In the genomic region with DNA sequence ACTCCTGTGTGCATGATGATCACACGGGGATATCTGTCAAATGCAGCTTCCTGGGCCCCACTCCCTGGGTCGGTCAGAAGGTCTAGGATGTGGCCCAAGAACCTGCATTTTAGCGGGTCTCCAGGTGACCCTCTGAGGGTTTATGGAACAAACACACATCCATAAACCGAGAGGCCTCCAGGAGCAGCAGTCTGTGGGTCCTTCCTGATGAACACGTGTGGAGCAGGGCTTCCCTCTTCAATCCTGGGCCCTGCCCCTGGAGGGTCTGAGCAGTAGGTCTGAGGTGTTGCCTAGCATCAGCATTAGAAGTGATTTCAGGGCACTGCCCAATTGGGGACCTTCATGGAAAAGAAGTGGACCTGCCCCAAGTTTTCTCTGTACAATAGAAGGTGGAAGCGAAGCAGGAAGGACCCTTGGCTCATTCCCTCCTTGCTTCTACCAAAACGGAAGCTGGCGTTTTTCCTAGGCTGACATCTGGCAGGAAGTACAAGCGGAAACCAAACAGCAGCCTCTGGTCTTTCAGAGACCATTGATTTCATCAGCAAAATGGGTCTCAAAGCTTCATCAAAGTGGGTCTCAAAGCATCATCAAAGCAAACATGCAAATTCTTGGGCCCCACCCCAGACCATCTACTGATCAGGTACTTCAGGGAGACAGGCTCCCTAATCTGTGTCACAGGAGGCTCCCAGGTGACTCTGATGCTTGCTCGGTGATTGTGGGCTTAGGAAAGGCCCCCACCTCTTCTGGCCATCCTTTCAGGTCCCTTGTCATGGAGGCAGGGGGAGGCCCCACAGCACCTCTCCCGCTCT, we compare ENCODE assay signal across 16 cellular contexts. TPM values are rescaled to one million over a fixed set of nuclear protein-coding genes. Genes with fewer than 3 reads are reported as not detected.
A peak's percentile ranks its signal among the peaks of the same experiment; 100 is the strongest.
DNase-seq lines count a peak whose midpoint lies in the region; ATAC-seq, FAIRE-seq and TF ChIP-seq lines count a peak whose summit lies in the region.
"Had no signal": no experiment of that assay in that cellular context is flagged by ENCODE, and none has a peak within 500 bp of the region (broad histone marks: within the 10 kb centered on the region; RNA-seq: fewer than 3 reads in every experiment).

No MANE protein-coding gene starts in this region.

- no peak overlapping the region for H2BK20ac ChIP-seq in H1 (ENCODE audit: low read length)

- H3K9me3 ChIP-seq in H1 (ENCODE audit: insufficient read depth in 2 of 2, low read depth in 1 of 2, low read length in 1 of 2) (no peaks in the 10 kb centered on the region), stomach smooth muscle (ENCODE audit: control insufficient read depth in 2 of 2, low read length in 2 of 2) (no peaks in the 10 kb centered on the region), MG63 (no peaks in the 10 kb centered on the region)
- H3K9me3 ChIP-seq: thyroid gland had no signal

- H3K23ac ChIP-seq in H1 (ENCODE audit: insufficient read length), result no peak overlapping the region

- H3K79me2 ChIP-seq in H1 (ENCODE audit: control insufficient read depth in 1 of 2, insufficient read depth in 2 of 2, low read length in 2 of 2), result no peaks in the 10 kb centered on the region

- H3K14ac ChIP-seq in H1 (ENCODE audit: insufficient read length), result no peak overlapping the region

- no peak overlapping the region for H3K4me2 ChIP-seq in H1 (ENCODE audit: insufficient read depth in 1 of 2, low read depth in 2 of 2, low read length in 2 of 2)

- H2AFZ ChIP-seq in H1 (ENCODE audit: low read length), result no peak overlapping the region

- no peak for TF ChIP-seq POLR2A in H1 (IDR thresholded peaks at IDR 0.05; ENCODE audit: control extremely low read depth in 1 of 2, low read depth in 2 of 2, low read length in 2 of 2)

- TF ChIP-seq CTCF in H1 (IDR thresholded peaks at IDR 0.05; ENCODE audit: control extremely low read depth in 1 of 3, insufficient read depth in 1 of 3, low read depth in 1 of 3, low read length in 3 of 3), result no peak

- WGBS in H1 (ENCODE audit: extremely low coverage in 1 of 2, insufficient coverage in 1 of 2, insufficient read length in 1 of 2, insufficient replicate concordance in 2 of 2, low coverage in 1 of 2, low lambda C conversion rate in 2 of 2, missing lambda C conversion rate in 1 of 2), 2 experiments, result 91% methylated on average over 11 of the region's 11 CpGs; no CpG with 5 or more reads in 1 of the 2 experiments

- H3K9ac ChIP-seq in H1 (replicated peaks in 1 of 4; ENCODE audit: extremely low read depth in 1 of 4, low read depth in 3 of 4, low read length in 3 of 4) (no peak overlapping the region), stomach smooth muscle (ENCODE audit: low read length in 2 of 2) (no peak overlapping the region)

- no peak overlapping the region for H3K18ac ChIP-seq in H1 (ENCODE audit: extremely low read depth, low read length)

- no peak overlapping the region for H2BK5ac ChIP-seq in H1 (ENCODE audit: low read depth, low read length)

- H2BK120ac ChIP-seq in H1 (replicated peaks; ENCODE audit: low read depth, low read length), result no peak overlapping the region

- no peak overlapping the region for H2AK5ac ChIP-seq in H1 (ENCODE audit: low read depth, low read length)

- no peak overlapping the region for H2BK15ac ChIP-seq in H1 (ENCODE audit: low read length)

- H4K5ac ChIP-seq in H1 (ENCODE audit: insufficient read length, low read depth, low read length), result no peak overlapping the region

- ATAC-seq in HG02870 (IDR thresholded peaks at IDR 0.05; ENCODE audit: unreplicated experiment) (peak; percentile 9), HG03439 (IDR thresholded peaks at IDR 0.05; ENCODE audit: unreplicated experiment) (no peak)
- ATAC-seq: activated T-helper 17 cell treated with anti-CD3 and anti-CD28 coated beads, Interleukin-2, amount 50 U/mL, for 72 hours had no signal

- DNase-seq in NCI-H1436 treated with DMSO at 0.1 percent for 48 hours (lab: John Stamatoyannopoulos, UW) (peak; percentile 23), NCI-H1436 (lab: John Stamatoyannopoulos, UW) (no peak), H1 (ENCODE audit: low read depth in 1 of 2, low spot score in 2 of 2) (no peak), NCI-H2196 treated with DMSO at 0.1 percent for 48 hours (lab: John Stamatoyannopoulos, UW; ENCODE audit: unreplicated experiment) (no peak), MG63 (no peak)
- DNase-seq: activated CD4-positive, alpha-beta T cell treated with anti-CD3 and anti-CD28 coated beads, Interleukin-2, amount 10 ng/mL, durations not matched to agents 7 days and 5 days; COR-L47; HFFc6; nephron progenitor cell had no signal

- H3K4me1 ChIP-seq in H1 (replicated peaks in 1 of 4; ENCODE audit: control insufficient read depth in 3 of 4, insufficient read depth in 4 of 4, low read length in 3 of 4) (no peaks in the 10 kb centered on the region), stomach smooth muscle (ENCODE audit: control insufficient read depth, insufficient read depth, low read length) (peaks cover 56% of the 10 kb centered on the region)

- 0 out of 2 replicates have a peak overlapping the region, but pooled peaks have one; percentile 53 for H4K8ac ChIP-seq in H1 (ENCODE audit: extremely low read depth, insufficient read depth, low read length)

- no peak for TF ChIP-seq RAD21 in H1 (IDR thresholded peaks at IDR 0.05 in 1 of 2, conservative IDR thresholded peaks at IDR 0.05 in 1 of 2; ENCODE audit: low read depth in 2 of 2, low read length in 2 of 2)

- H3K36me3 ChIP-seq in H1 (ENCODE audit: control insufficient read depth in 2 of 4, insufficient read depth in 4 of 4, low read length in 3 of 4) (peaks cover 0 to 14% (median 1%) of the 10 kb centered on the region in 4 experiments; a peak in 4 of 8 replicates), stomach smooth muscle (ENCODE audit: control insufficient read depth in 2 of 2, insufficient read depth in 2 of 2, low read length in 2 of 2) (no peaks in the 10 kb centered on the region), MG63 (no peaks in the 10 kb centered on the region)
- H3K36me3 ChIP-seq: thyroid gland had no signal

- H3K4me3 ChIP-seq in H1 (ENCODE audit: extremely low read depth in 1 of 4, insufficient read depth in 2 of 4, low read depth in 3 of 4, low read length in 4 of 4) (no peak overlapping the region), stomach smooth muscle (ENCODE audit: low read length in 2 of 2) (no peak overlapping the region), MG63 (no peak overlapping the region)
- H3K4me3 ChIP-seq: thyroid gland had no signal

- FAIRE-seq in H1 (lab: Jason Lieb, UNC), result no peak
- FAIRE-seq: endometrium had no signal

- no peaks in the 10 kb centered on the region for H3K23me2 ChIP-seq in H1 (ENCODE audit: low read depth, low read length)

- H3K4ac ChIP-seq in H1 (replicated peaks; ENCODE audit: insufficient read length, low read depth, low read length), result no peak overlapping the region

- H4K91ac ChIP-seq in H1 (replicated peaks; ENCODE audit: insufficient read length, low read length), result no peak overlapping the region

- H2BK12ac ChIP-seq in H1 (ENCODE audit: low read depth, low read length), result no peak overlapping the region

- POLR2A ChIA-PET in H1 (lab: Charles Lee; ENCODE audit: partially characterized antibody), result interaction anchor here (0.7 to 1.1 kb wide), 4 partner anchors 11 to 150 kb away, joined by 3 to 4 read pairs (median 4); a partner anchor contains a TSS

- peaks cover 0 to 2% of the 10 kb centered on the region in 2 experiments for H4K20me1 ChIP-seq in H1 (replicated peaks in 1 of 2; ENCODE audit: control insufficient read depth in 1 of 2, insufficient read depth in 2 of 2, low read length in 2 of 2)

- no peaks in the 10 kb centered on the region for H3K79me1 ChIP-seq in H1 (ENCODE audit: low read depth, low read length)

- H3K27me3 ChIP-seq in H1 (replicated peaks in 1 of 4; ENCODE audit: control insufficient read depth in 3 of 4, extremely low read depth in 1 of 4, insufficient read depth in 3 of 4, low read length in 3 of 4) (no peaks in the 10 kb centered on the region), stomach smooth muscle (ENCODE audit: control insufficient read depth in 1 of 2, insufficient read depth in 2 of 2, low read length in 2 of 2) (no peaks in the 10 kb centered on the region), MG63 (no peaks in the 10 kb centered on the region)
- H3K27me3 ChIP-seq: thyroid gland had no signal

- TF ChIP-seq EP300 in H1 (IDR thresholded peaks at IDR 0.05; ENCODE audit: borderline replicate concordance in 1 of 2, low read depth in 2 of 2, low read length in 2 of 2), result no peak

- no peak overlapping the region for H3K56ac ChIP-seq in H1 (replicated peaks; ENCODE audit: insufficient read length, low read depth, low read length)

- H3K27ac ChIP-seq in H1 (ENCODE audit: low read depth, low read length) (no peak overlapping the region), stomach smooth muscle (ENCODE audit: low read length) (peak overlapping the region; percentile 8)
- H3K27ac ChIP-seq: 22Rv1 had no signal

- CTCF ChIA-PET in H1 (lab: Charles Lee; ENCODE audit: partially characterized antibody), result interaction anchor here (0.6 to 1.1 kb wide), 4 partner anchors 12 to 641 kb away, joined by 3 to 4 read pairs (median 4); no protein-coding TSS in a partner anchor

TF ChIP-seq in H1, 55 proteins besides CTCF, POLR2A, EP300 and RAD21:
- TF ChIP-seq RBBP5 (IDR thresholded peaks at IDR 0.05; ENCODE audit: borderline replicate concordance, low read depth, low read length) (no peak), KDM1A (IDR thresholded peaks at IDR 0.05; ENCODE audit: borderline replicate concordance, low read length) (no peak), ZNF274 (IDR thresholded peaks at IDR 0.05; ENCODE audit: borderline replicate concordance, extremely low read depth, low read length) (no peak), EZH2 (IDR thresholded peaks at IDR 0.05; ENCODE audit: low read depth, low read length, severe bottlenecking) (no peak)
- TF ChIP-seq, protein P1, sequence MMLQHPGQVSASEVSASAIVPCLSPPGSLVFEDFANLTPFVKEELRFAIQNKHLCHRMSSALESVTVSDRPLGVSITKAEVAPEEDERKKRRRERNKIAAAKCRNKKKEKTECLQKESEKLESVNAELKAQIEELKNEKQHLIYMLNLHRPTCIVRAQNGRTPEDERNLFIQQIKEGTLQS (IDR thresholded peaks at IDR 0.05; ENCODE audit: insufficient read depth, low read depth, low read length), result no peak
TF ChIP-seq in H1: peak in this region for 0.

RNA-seq across cellular contexts. Expression of a gene that starts 30.7 kb away (rescaled TPM):
- 46.5 and 48.9 TPM in 2 replicates for total RNA-seq in H1 (2021; fragmentation: NEBNext Ultra II Directional; extraction: Animal tissue kit (Norgen Biotek cat#: 25700))
- 27.8 and 30.1 TPM in 2 replicates for polyA plus RNA-seq in H1 (2011; rRNA removed)
- 38.6 TPM for polyA plus RNA-seq in H1 (2011; cell fraction: cytosol; rRNA removed)
- polyA plus RNA-seq in H1 (2011; cell fraction: nucleus; rRNA removed), result 33.7 TPM
- polyA plus RNA-seq in H1 (2012, experiment 1 of 2), result 39.7 to 43.3 TPM (median 41.1 TPM) in 4 replicates
- polyA plus RNA-seq in H1 (2012, experiment 2 of 2), result 41.9 TPM
- 36.8 TPM for polyA plus RNA-seq in H1 (2013, experiment 1 of 2)
- 37.7 TPM for polyA plus RNA-seq in H1 (2013, experiment 2 of 2)
- polyA minus RNA-seq in H1 (2011; rRNA and poly(A)+ RNA removed), result 23.5 and 25.7 TPM in 2 replicates
- 14.1 TPM for polyA minus RNA-seq in H1 (2011; cell fraction: cytosol; rRNA and poly(A)+ RNA removed)
- 20.2 TPM for polyA minus RNA-seq in H1 (2011; cell fraction: nucleus; rRNA and poly(A)+ RNA removed)
- total RNA-seq in MG63 (2014; rRNA removed; shearing (Covaris generic); ENCODE audit: low replicate concordance), result 8.5 and 14.1 TPM in 2 replicates
